Comparison of ENCODE assay signal across 18 cellular contexts in the genomic region with DNA sequence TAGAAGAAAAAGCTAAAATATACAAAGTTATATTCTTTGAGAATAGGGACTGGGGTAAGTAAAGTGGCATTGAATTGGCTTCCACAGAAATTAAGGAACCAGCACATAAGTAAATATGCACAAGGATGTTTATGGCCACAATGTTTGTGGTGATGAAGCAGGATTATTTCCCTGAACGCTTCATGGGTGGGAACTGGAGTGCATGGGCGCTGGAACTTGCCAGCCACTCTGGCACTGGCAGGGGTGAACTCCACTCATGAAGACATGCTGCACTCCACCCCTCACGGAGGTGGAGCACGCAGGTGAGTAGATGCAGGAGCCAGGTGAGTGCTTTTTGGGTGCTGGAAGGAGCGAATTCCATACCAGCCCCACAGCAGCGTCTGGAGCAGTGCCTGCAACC.
A peak's percentile ranks its signal among the peaks of the same experiment; 100 is the strongest.
DNase-seq lines count a peak whose midpoint lies in the region; ATAC-seq and TF ChIP-seq lines count a peak whose summit lies in the region.
"Had no signal": no experiment of that assay in that cellular context is flagged by ENCODE, and none has a peak within 500 bp of the region (broad histone marks: within the 10 kb centered on the region; RNA-seq: fewer than 3 reads in every experiment).

No MANE protein-coding gene starts in this region.

- H3K27me3 Mint-ChIP-seq in naive thymus-derived CD8-positive, alpha-beta T cell: no peaks in the 10 kb centered on the region
- H3K27me3 Mint-ChIP-seq: CD4-positive, alpha-beta memory T cell had no signal

- peak overlapping the region; percentile 50 for H3K27ac ChIP-seq in effector memory CD4-positive, alpha-beta T cell (ENCODE audit: insufficient read depth, low read length, poor library complexity, severe bottlenecking)
- H3K27ac ChIP-seq: 22Rv1 had no signal

- H3K4me1 Mint-ChIP-seq in naive thymus-derived CD8-positive, alpha-beta T cell: peaks cover 45 to 87% (median 81%) of the 10 kb centered on the region in 4 donors

- H3K4me1 ChIP-seq in effector memory CD4-positive, alpha-beta T cell (ENCODE audit: control insufficient read depth, insufficient read depth, low read length, poor library complexity, severe bottlenecking): peaks cover 18% of the 10 kb centered on the region
- H3K4me1 ChIP-seq: BE2C had no signal

- no peaks in the 10 kb centered on the region for H3K9me3 Mint-ChIP-seq in naive thymus-derived CD8-positive, alpha-beta T cell

- DNase-seq in NCI-H2029 (lab: John Stamatoyannopoulos, UW): peak; percentile 36
- no peak for DNase-seq in NCI-H2029 treated with DMSO at 0.1 percent for 48 hours (lab: John Stamatoyannopoulos, UW)
- DNase-seq in DMS53 treated with DMSO at 0.1 percent for 48 hours (lab: John Stamatoyannopoulos, UW; ENCODE audit: unreplicated experiment): peak; percentile 76
- no peak for DNase-seq in effector memory CD4-positive, alpha-beta T cell
- no peak for DNase-seq in naive thymus-derived CD8-positive, alpha-beta T cell
- DNase-seq in anterior cingulate cortex (lab: John Stamatoyannopoulos, UW): no peak
- DNase-seq in GM13976 (ENCODE audit: low spot score): no peak
- no peak for DNase-seq in T-helper 2 cell
- DNase-seq: BE2C; CD4-positive, alpha-beta memory T cell; DND-41; GOT3; NCI-H1417 treated with DMSO at 0.1 percent for 48 hours; NCI-H2081; NCI-H510A treated with DMSO at 0.1 percent for 48 hours had no signal

- no peak overlapping the region for H3K4me3 ChIP-seq in effector memory CD4-positive, alpha-beta T cell (ENCODE audit: insufficient read depth, low read depth, low read length, poor library complexity, severe bottlenecking)
- H3K4me3 ChIP-seq: K562 had no signal

- in situ Hi-C loops in GM13976 (cut with MboI; ENCODE audit: low sequenced_read_pairs, unreplicated experiment): no loop called here

- peak overlapping the region in 7 of 10 donors; percentile 18 to 98 (median 71) for H3K27ac Mint-ChIP-seq in naive thymus-derived CD8-positive, alpha-beta T cell

- no peaks in the 10 kb centered on the region for H3K9me3 ChIP-seq in effector memory CD4-positive, alpha-beta T cell (ENCODE audit: control insufficient read depth, low read length)
- H3K9me3 ChIP-seq: BE2C had no signal

- no peak overlapping the region for H3K4me3 Mint-ChIP-seq in naive thymus-derived CD8-positive, alpha-beta T cell

- no peaks in the 10 kb centered on the region for H3K36me3 ChIP-seq in effector memory CD4-positive, alpha-beta T cell (ENCODE audit: control insufficient read depth, insufficient read depth, low read length)
- H3K36me3 ChIP-seq: BE2C had no signal

- no peaks in the 10 kb centered on the region for H3K27me3 ChIP-seq in effector memory CD4-positive, alpha-beta T cell (replicated peaks; ENCODE audit: control insufficient read depth, insufficient read depth, low read length, poor library complexity, severe bottlenecking)
- H3K27me3 ChIP-seq: BE2C had no signal

- ATAC-seq in naive thymus-derived CD8-positive, alpha-beta T cell: no peak
- ATAC-seq: Panc1 had no signal

- peaks cover 6 to 31% (median 12%) of the 10 kb centered on the region in 3 donors for H3K36me3 Mint-ChIP-seq in naive thymus-derived CD8-positive, alpha-beta T cell

- POLR2A ChIA-PET in naive thymus-derived CD8-positive, alpha-beta T cell (lab: Charles Lee): interaction anchor here (0.8 to 3.0 kb wide), 8 partner anchors 9 to 93 kb away, joined by 3 to 12 read pairs (median 4); a partner anchor contains a TSS

- TF ChIP-seq CTCF in GM13976 (IDR thresholded peaks at IDR 0.05; ENCODE audit: borderline replicate concordance, control extremely low read depth, extremely low read depth, insufficient read depth, missing control alignments): no peak

Comparison
In these comparisons a context has a peak if more than half of its experiments do, and no peak if none do; other contexts are left out.
1. DNase-seq: peak in NCI-H2029 (single experiment) and DMS53 treated with DMSO at 0.1 percent for 48 hours (single experiment); none in NCI-H2029 treated with DMSO at 0.1 percent for 48 hours (single experiment), effector memory CD4-positive, alpha-beta T cell (0 of 3), naive thymus-derived CD8-positive, alpha-beta T cell (0 of 10), anterior cingulate cortex (0 of 58), GM13976 (single experiment) and T-helper 2 cell (0 of 5).